6 cellular contexts compared by ENCODE assay signal in the genomic region with DNA sequence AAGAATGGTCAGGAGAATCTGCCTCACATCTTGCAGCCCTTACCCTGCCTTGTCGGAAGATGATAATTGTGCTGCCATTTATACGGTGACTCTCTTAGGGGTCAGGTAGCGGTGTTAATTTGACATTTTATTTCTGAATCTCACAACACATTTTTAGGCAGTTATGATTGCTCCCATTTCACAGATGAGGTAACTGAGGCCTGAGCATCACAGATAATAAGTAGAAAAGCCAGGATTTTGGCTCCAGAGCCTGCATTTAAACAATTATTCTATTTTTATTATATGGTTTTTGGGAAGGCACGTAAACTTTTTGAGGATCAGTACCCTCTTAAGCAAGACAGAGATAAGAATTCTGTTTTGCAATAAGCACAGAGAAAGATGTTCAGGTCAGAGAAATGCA.
"Had no signal": no experiment of that assay in that cellular context is flagged by ENCODE, and none has a peak within 500 bp of the region (broad histone marks: within the 10 kb centered on the region; RNA-seq: fewer than 3 reads in every experiment).

No MANE protein-coding gene starts in this region.

- FAIRE-seq: HTR-8/SVneo had no signal

- H3K27ac ChIP-seq: HL-60, KMS-11 had no signal

- DNase-seq: IMR-90, KBM-7, KG1 had no signal

- H3K9ac ChIP-seq: KMS-11 had no signal

- H3K4me2 ChIP-seq: KMS-11 had no signal
